8 cellular contexts compared by ENCODE assay signal in the genomic region with DNA sequence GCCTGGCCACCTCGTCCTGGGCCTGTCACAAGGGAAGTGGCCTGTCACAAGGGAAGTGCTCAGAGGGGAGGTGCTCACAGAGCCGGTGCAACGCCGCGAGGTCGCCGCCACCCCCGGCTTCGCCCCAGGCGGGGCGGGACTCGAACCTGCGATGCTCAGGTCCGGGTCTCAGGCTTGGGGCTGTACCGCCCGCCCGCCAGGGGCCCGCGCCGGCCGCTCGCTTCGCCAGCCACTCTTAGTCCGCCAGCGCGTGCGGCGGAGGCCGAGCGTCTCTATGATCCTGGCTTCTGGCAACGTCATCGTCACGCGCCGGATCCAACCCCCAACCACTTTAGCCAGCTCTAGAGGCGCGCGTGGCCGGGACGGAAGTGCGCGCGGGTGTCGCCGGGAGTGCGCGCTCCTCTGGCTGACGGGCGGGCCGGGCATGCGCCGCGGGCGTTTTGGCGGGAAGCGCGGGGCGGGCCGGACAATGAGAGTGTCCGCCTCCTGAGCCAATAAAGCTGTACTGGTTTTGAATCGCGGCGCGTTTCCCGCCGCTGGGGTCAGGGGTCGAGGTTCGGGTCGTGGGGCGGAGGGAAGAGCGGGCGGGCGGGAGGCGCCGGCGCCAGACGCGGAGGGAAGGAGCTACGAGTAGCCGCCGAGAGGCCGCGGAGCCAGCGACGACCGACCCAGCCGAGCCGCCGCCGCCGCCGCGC. TPM values are rescaled to one million over a fixed set of nuclear protein-coding genes. Genes with fewer than 3 reads are reported as not detected.
DNase-seq lines count a peak whose midpoint lies in the region; ATAC-seq, FAIRE-seq and TF ChIP-seq lines count a peak whose summit lies in the region.

A gene with protein sequence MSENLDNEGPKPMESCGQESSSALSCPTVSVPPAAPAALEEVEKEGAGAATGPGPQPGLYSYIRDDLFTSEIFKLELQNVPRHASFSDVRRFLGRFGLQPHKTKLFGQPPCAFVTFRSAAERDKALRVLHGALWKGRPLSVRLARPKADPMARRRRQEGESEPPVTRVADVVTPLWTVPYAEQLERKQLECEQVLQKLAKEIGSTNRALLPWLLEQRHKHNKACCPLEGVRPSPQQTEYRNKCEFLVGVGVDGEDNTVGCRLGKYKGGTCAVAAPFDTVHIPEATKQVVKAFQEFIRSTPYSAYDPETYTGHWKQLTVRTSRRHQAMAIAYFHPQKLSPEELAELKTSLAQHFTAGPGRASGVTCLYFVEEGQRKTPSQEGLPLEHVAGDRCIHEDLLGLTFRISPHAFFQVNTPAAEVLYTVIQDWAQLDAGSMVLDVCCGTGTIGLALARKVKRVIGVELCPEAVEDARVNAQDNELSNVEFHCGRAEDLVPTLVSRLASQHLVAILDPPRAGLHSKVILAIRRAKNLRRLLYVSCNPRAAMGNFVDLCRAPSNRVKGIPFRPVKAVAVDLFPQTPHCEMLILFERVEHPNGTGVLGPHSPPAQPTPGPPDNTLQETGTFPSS (minus strand): TSS at position 276 of the 695 bp plus-strand sequence. CDS start 320 bp downstream, outside the sequence.

- no peaks in the 10 kb centered on the region for H3K27me3 ChIP-seq in keratinocyte (ENCODE audit: control insufficient read depth, extremely low read depth, insufficient read depth, low read length)

- peak within 1 kb of the TSS; percentile 89 for H3K4me2 ChIP-seq in keratinocyte (ENCODE audit: control insufficient read depth, extremely low read depth, insufficient read depth, low read depth, low read length)

- H3K9me3 Mint-ChIP-seq in central memory CD8-positive, alpha-beta T cell, result no peaks in the 10 kb centered on the region

- peaks cover 40% of the 10 kb centered on the region for H3K4me1 Mint-ChIP-seq in central memory CD8-positive, alpha-beta T cell

- TF ChIP-seq CTCF in AG09309 (IDR thresholded peaks at IDR 0.05; ENCODE audit: control insufficient read depth, insufficient read depth, low read depth, low read length, missing control alignments), result no peak
- peak in 1 of 3 experiments; percentile 27 for TF ChIP-seq CTCF in keratinocyte (optimal IDR thresholded peaks at IDR 0.05 in 1 of 3, IDR thresholded peaks at IDR 0.05 in 1 of 3, conservative IDR thresholded peaks at IDR 0.05 in 1 of 3; ENCODE audit: extremely low read depth in 1 of 3, insufficient read depth in 2 of 3, low read length in 3 of 3)

- H3K36me3 Mint-ChIP-seq in central memory CD8-positive, alpha-beta T cell (ENCODE audit: insufficient read depth), result peaks cover 36% of the 10 kb centered on the region

- H3K9me1 ChIP-seq in keratinocyte (ENCODE audit: control insufficient read depth, extremely low read depth, insufficient read depth, low read length), result no peaks in the 10 kb centered on the region

- peak; percentile 26 for FAIRE-seq in keratinocyte (lab: Jason Lieb, UNC)

- peak within 1 kb of the TSS; percentile 83 for H3K27ac ChIP-seq in keratinocyte (ENCODE audit: control insufficient read depth, insufficient read depth, low read length)

- peak within 1 kb of the TSS; percentile 84 for H3K4me3 ChIP-seq in AG09309 (ENCODE audit: control insufficient read depth, low read depth, low read length)
- peak within 1 kb of the TSS; percentile 88 to 94 (median 88) for H3K4me3 ChIP-seq in keratinocyte (ENCODE audit: control insufficient read depth in 2 of 3, extremely low read depth in 1 of 3, insufficient read depth in 2 of 3, low read depth in 1 of 3, low read length in 3 of 3)

- peaks cover 78% of the 10 kb centered on the region for H3K79me2 ChIP-seq in keratinocyte (ENCODE audit: control insufficient read depth, insufficient read depth, low read length)

- H3K4me3 Mint-ChIP-seq in central memory CD8-positive, alpha-beta T cell, result peak within 1 kb of the TSS; percentile 87

- peak within 1 kb of the TSS; percentile 77 for H2AFZ ChIP-seq in keratinocyte (ENCODE audit: control insufficient read depth, low read length)

- ATAC-seq in GM19023 (IDR thresholded peaks at IDR 0.05; ENCODE audit: unreplicated experiment) (peak; percentile 76), HG03280 (IDR thresholded peaks at IDR 0.05; ENCODE audit: unreplicated experiment) (peak; percentile 80)
- ATAC-seq in central memory CD8-positive, alpha-beta T cell (replicated peaks; ENCODE audit: extremely low read depth, poor library complexity, severe bottlenecking), result peak; percentile 83

- H3K9me3 ChIP-seq in keratinocyte (ENCODE audit: control insufficient read depth, low read depth, low read length), result no peaks in the 10 kb centered on the region

- peak within 1 kb of the TSS; percentile 93 for H3K9ac ChIP-seq in keratinocyte (ENCODE audit: control insufficient read depth, extremely low read depth, insufficient read depth, low read length)

- H3K27ac Mint-ChIP-seq in central memory CD8-positive, alpha-beta T cell (ENCODE audit: low read depth), result peak within 1 kb of the TSS; percentile 96

- dilution Hi-C loops in keratinocyte (cut with MboI; ENCODE audit: extremely low pct_ligation_motif_present, low sequenced_read_pairs), result no loop called here

- DNase-seq in AG09309 (ENCODE audit: low read depth) (peak; percentile 87), NCI-H345 treated with DMSO at 0.1 percent for 48 hours (lab: John Stamatoyannopoulos, UW; ENCODE audit: unreplicated experiment) (peak; percentile 82), keratinocyte (ENCODE audit: low read depth, low spot score) (peak; percentile 69)
- peak; percentile 90 for DNase-seq in activated CD4-positive, CD25-positive, alpha-beta regulatory T cell treated with anti-CD3 and anti-CD28 coated beads, Interleukin-2, amount 50 U/mL, for 16 hours (ENCODE audit: low read depth, low spot score)
- DNase-seq in central memory CD8-positive, alpha-beta T cell (ENCODE audit: low spot score in 2 of 2), result peak; percentile 88 to 93
- peak; percentile 95 to 96 for DNase-seq in stimulated activated CD4-positive, alpha-beta T cell treated with anti-CD3 and anti-CD28 coated beads, Interleukin-15, amount 100 ng/mL, for 1 hour (ENCODE audit: low read depth in 1 of 2, low spot score in 1 of 2)

- no peaks in the 10 kb centered on the region for H4K20me1 ChIP-seq in keratinocyte (ENCODE audit: control insufficient read depth, extremely low read depth, insufficient read depth, low read length)

- H3K4me1 ChIP-seq in keratinocyte (ENCODE audit: control insufficient read depth, extremely low read depth, insufficient read depth, low read length), result peaks cover 16% of the 10 kb centered on the region

- no peaks in the 10 kb centered on the region for H3K27me3 Mint-ChIP-seq in central memory CD8-positive, alpha-beta T cell

- H3K36me3 ChIP-seq in keratinocyte (ENCODE audit: control insufficient read depth in 2 of 2, extremely low read depth in 1 of 2, insufficient read depth in 2 of 2, low read length in 2 of 2), result peaks cover 31 to 39% of the 10 kb centered on the region in 2 experiments

RNA-seq across cellular contexts. Expression of the gene that starts here (rescaled TPM):
- 18.3 to 53.7 TPM (median 20.6 TPM) in 3 replicates for polyA plus RNA-seq in keratinocyte
- 5.6 TPM for polyA plus RNA-seq in keratinocyte (2011; ENCODE audit: low read depth)
- polyA plus RNA-seq in keratinocyte (2011; cell fraction: cytosol; rRNA removed), result 9.5 and 16.8 TPM in 2 replicates
- 94.5 and 118 TPM in 2 replicates for polyA plus RNA-seq in keratinocyte (2011; cell fraction: nucleus; rRNA removed)
- polyA plus RNA-seq in keratinocyte (2012; ENCODE audit: low replicate concordance), result 25.8 and 30.1 TPM in 2 replicates
- polyA minus RNA-seq in keratinocyte, result 23.0 to 59.2 TPM (median 34.2 TPM) in 3 replicates
- 46.4 TPM for polyA minus RNA-seq in keratinocyte (2011; cell fraction: cytosol; rRNA and poly(A)+ RNA removed)
- 28.0 and 35.1 TPM in 2 replicates for polyA minus RNA-seq in keratinocyte (2011; cell fraction: nucleus; rRNA and poly(A)+ RNA removed)

Comparison
In these comparisons a context has a peak if more than half of its experiments do, and no peak if none do; other contexts are left out.
1. Peak in every context shown above with its lines: DNase-seq, ATAC-seq, H3K4me3 ChIP-seq and H3K27ac ChIP-seq.